ENCODE assay signal across 9 cellular contexts in genomic region chr16:16073884-16074781, GRCh38.
DNase-seq lines count a peak whose midpoint lies in the region; ATAC-seq and TF ChIP-seq lines count a peak whose summit lies in the region.
"Had no signal": no experiment of that assay in that cellular context is flagged by ENCODE, and none has a peak within 500 bp of the region (broad histone marks: within the 10 kb centered on the region; RNA-seq: fewer than 3 reads in every experiment).

No MANE protein-coding gene starts in this region.

- H3K36me3 ChIP-seq in HEK293 (ENCODE audit: control insufficient read depth in 2 of 2, insufficient read depth in 1 of 2, low read length in 2 of 2): peaks cover 6 to 57% of the 10 kb centered on the region in 2 experiments; a peak in 2 of 3 replicates
- H3K36me3 ChIP-seq in liver (ENCODE audit: control insufficient read depth in 4 of 4, insufficient read depth in 3 of 4, low read depth in 1 of 4, low read length in 3 of 4): peaks cover 0 to 2% (median 0%) of the 10 kb centered on the region in 4 donors

- H3K4me3 ChIP-seq in HEK293 (ENCODE audit: low read depth, low read length) (no peak overlapping the region), liver (ENCODE audit: low read depth in 1 of 3, low read length in 3 of 3) (no peak overlapping the region)

- no peaks in the 10 kb centered on the region for H3K9me3 ChIP-seq in HEK293 (ENCODE audit: control insufficient read depth, insufficient read depth, low read depth, low read length)
- no peaks in the 10 kb centered on the region for H3K9me3 ChIP-seq in liver (ENCODE audit: control insufficient read depth in 4 of 4, low read length in 3 of 4)

- peak; percentile 90 for DNase-seq in A172 (ENCODE audit: low spot score)
- peak; percentile 96 for DNase-seq in amniotic epithelial cell (ENCODE audit: low read depth)
- no peak for DNase-seq in NCI-H2227 treated with DMSO at 0.1 percent for 48 hours (lab: John Stamatoyannopoulos, UW)
- DNase-seq in NCI-H510A (lab: John Stamatoyannopoulos, UW): no peak
- no peak for DNase-seq in hippocampal formation (lab: John Stamatoyannopoulos, UW)
- DNase-seq: activated naive CD4-positive, alpha-beta T cell treated with anti-CD3 and anti-CD28 coated beads for 36 hours had no signal

- CTCF ChIA-PET in HEK293 (lab: Yijun Ruan, JAX): no interaction called here

- no peaks in the 10 kb centered on the region for H3K4me1 ChIP-seq in HEK293 (ENCODE audit: control insufficient read depth, insufficient read depth, low read length)
- H3K4me1 ChIP-seq in liver (ENCODE audit: control insufficient read depth in 4 of 4, insufficient read depth in 4 of 4, low read length in 3 of 4): peaks cover 0 to 5% (median 0%) of the 10 kb centered on the region in 4 donors

- TF ChIP-seq CTCF in HEK293 (tag by site-specific recombination; IDR thresholded peaks at IDR 0.05): no peak
- no peak for TF ChIP-seq CTCF in liver (IDR thresholded peaks at IDR 0.05; ENCODE audit: low read depth, low read length, missing input control)

- POLR2A ChIA-PET in HEK293 (lab: Yijun Ruan, JAX): interaction anchor here (0.6 kb wide), 1 partner anchor 31 kb away, joined by 3 read pairs; no protein-coding TSS in a partner anchor

- 61% methylated on average over 19 of the region's 19 CpGs for WGBS in liver

- no peaks in the 10 kb centered on the region for H3K27me3 ChIP-seq in liver (ENCODE audit: control insufficient read depth in 4 of 4, insufficient read depth in 4 of 4, low read length in 3 of 4)

- TF ChIP-seq RAD21 in liver (IDR thresholded peaks at IDR 0.05): no peak

- H3K27ac ChIP-seq in HEK293 (ENCODE audit: extremely low read depth, low read depth, low read length) (no peak overlapping the region), liver (ENCODE audit: low read depth in 1 of 2, low read length in 2 of 2) (no peak overlapping the region)

- H3K9ac ChIP-seq in liver (ENCODE audit: low read depth in 1 of 2, low read length in 2 of 2): no peak overlapping the region

- no peak for ATAC-seq in GM21381 (IDR thresholded peaks at IDR 0.05; ENCODE audit: unreplicated experiment)

TF ChIP-seq in HEK293, 187 proteins besides CTCF, POLR2A, EP300 and RAD21:
- TF ChIP-seq GLIS1 (tag by site-specific recombination; IDR thresholded peaks at IDR 0.05) (peak; percentile 39; the same call in 1 of the 2 replicates), GLIS2 (tag by site-specific recombination; IDR thresholded peaks at IDR 0.05) (0 out of 2 replicates have a peak, but pooled peaks have one; percentile 16), ZNF248 (tag by site-specific recombination; IDR thresholded peaks at IDR 0.05) (no peak), ZNF214 (tag by site-specific recombination; IDR thresholded peaks at IDR 0.05; ENCODE audit: borderline replicate concordance) (no peak), ZNF776 (tag by site-specific recombination; IDR thresholded peaks at IDR 0.05; ENCODE audit: borderline replicate concordance) (no peak)

TF ChIP-seq in liver, 16 proteins besides CTCF, POLR2A, EP300 and RAD21:
- TF ChIP-seq NR2F2 (IDR thresholded peaks at IDR 0.05) (peak; percentile 38), SP1 (IDR thresholded peaks at IDR 0.05) (peak; percentile 14), FOXA2 (IDR thresholded peaks at IDR 0.05) (no peak)

Comparison
In these comparisons a context has a peak if more than half of its experiments do, and no peak if none do; other contexts are left out.
1. DNase-seq: peak in A172 (single experiment) and amniotic epithelial cell (single experiment); none in NCI-H2227 treated with DMSO at 0.1 percent for 48 hours (single experiment), NCI-H510A (single experiment) and hippocampal formation (0 of 2).